ENCODE assay signal across 18 cellular contexts in genomic region chr10:3031490-3031889, GRCh38.
"Had no signal": no experiment of that assay in that cellular context is flagged by ENCODE, and none has a peak within 500 bp of the region (broad histone marks: within the 10 kb centered on the region; RNA-seq: fewer than 3 reads in every experiment).

No MANE protein-coding gene starts in this region.

- H3K9me3 ChIP-seq: MG63 had no signal

- H3K27ac ChIP-seq: RWPE1 had no signal

- ATAC-seq: HepG2, Panc1 had no signal

- H3K4me3 ChIP-seq: MG63 had no signal

- H3K36me3 ChIP-seq: MG63 had no signal

- DNase-seq: KBM-7, MG63, NCI-H1092, NCI-H1105 treated with DMSO at 0.1 percent for 48 hours, NCI-H1417 treated with DMSO at 0.1 percent for 48 hours, NCI-H146, NCI-H1694 treated with DMSO at 0.1 percent for 48 hours, NCI-H1930, NCI-H2081, NCI-H2107, NCI-H2227 treated with DMSO at 0.1 percent for 48 hours, NCI-H524 treated with DMSO at 0.1 percent for 48 hours, NCI-H69, NCI-H774, SHP77 had no signal
